In the genomic region with DNA sequence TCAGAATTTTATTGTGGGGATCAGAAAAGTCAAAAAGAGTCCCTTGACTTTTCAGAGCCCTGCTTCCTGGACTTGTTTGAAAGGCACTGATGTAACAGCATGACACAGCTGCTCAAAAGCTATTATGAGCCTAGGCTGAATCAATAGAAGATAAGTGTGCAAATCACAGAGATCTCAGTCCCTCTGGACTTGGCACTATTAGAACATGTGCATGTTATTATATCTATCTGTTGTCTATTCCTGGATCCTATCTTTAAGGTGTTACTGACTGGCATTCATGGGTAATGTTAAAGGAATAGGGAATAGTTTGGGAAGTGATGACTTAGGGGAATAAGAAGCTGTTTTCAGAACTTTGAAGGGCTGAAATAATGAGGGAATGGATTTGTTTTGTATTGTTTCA, we compare ENCODE assay signal across 1 cellular context.
TF ChIP-seq lines count a peak whose summit lies in the region.

No MANE protein-coding gene starts in this region.

TF ChIP-seq in SK-N-SH, 30 proteins besides CTCF, POLR2A, EP300 and RAD21 (continued from another document):
- TF ChIP-seq REST (IDR thresholded peaks at IDR 0.05; ENCODE audit: low read depth, low read length) (no peak), FOXJ3 (CRISPR knock-in tag; IDR thresholded peaks at IDR 0.05) (peak; percentile 74), IRF3 (IDR thresholded peaks at IDR 0.05; ENCODE audit: low read depth, low read length) (no peak), GABPA (IDR thresholded peaks at IDR 0.05; ENCODE audit: low read depth) (no peak), ZBTB33 (IDR thresholded peaks at IDR 0.05; ENCODE audit: borderline replicate concordance, low read depth) (no peak), MEF2A (IDR thresholded peaks at IDR 0.05; ENCODE audit: borderline replicate concordance, low read depth) (no peak), FOXM1 (IDR thresholded peaks at IDR 0.05; ENCODE audit: low read depth) (no peak), SIN3A (IDR thresholded peaks at IDR 0.05; ENCODE audit: borderline replicate concordance, low read depth, low read length) (no peak)
- TF ChIP-seq, protein P1, sequence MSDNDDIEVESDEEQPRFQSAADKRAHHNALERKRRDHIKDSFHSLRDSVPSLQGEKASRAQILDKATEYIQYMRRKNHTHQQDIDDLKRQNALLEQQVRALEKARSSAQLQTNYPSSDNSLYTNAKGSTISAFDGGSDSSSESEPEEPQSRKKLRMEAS (IDR thresholded peaks at IDR 0.05; ENCODE audit: low read depth), result no peak
- TF ChIP-seq, protein P2, sequence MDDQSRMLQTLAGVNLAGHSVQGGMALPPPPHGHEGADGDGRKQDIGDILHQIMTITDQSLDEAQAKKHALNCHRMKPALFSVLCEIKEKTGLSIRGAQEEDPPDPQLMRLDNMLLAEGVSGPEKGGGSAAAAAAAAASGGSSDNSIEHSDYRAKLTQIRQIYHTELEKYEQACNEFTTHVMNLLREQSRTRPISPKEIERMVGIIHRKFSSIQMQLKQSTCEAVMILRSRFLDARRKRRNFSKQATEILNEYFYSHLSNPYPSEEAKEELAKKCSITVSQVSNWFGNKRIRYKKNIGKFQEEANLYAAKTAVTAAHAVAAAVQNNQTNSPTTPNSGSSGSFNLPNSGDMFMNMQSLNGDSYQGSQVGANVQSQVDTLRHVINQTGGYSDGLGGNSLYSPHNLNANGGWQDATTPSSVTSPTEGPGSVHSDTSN (IDR thresholded peaks at IDR 0.05), result no peak
